In the genomic region with DNA sequence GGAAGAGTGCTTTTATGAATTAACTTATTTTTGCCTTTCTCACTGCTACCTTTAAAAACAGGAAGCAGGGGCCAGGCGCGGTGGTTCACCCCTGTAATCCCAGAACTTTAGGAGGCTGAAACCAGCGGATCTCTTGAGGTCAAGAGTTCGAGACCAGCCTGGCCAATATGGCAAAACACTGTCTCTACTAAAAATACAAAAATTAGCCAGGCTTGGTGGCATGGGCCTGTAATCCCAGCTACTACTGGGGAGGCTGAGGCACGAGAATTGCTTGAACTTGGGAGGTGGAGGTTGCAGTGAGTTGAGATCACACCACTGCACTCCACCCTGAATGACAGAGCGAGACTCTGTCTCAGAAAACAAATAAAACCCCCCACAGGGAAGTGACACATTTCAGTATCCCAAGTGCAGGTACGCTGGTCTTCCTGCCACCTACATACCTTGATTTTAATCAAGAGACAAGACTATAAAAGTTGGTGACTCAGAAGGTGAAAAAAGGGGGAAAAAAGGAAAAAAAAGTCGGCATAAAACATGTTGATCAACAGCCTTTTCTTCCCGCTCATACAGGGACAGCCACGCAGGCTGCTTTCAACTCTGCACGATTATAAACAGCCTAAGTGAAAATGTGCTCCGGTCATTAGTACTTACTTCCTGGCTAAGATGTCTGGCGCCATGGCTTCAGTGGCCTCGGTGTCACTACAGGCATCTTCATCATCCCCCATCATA, we compare ENCODE assay signal across 17 cellular contexts. TPM values are rescaled to one million over a fixed set of nuclear protein-coding genes. Genes with fewer than 3 reads are reported as not detected.
DNase-seq lines count a peak whose midpoint lies in the region; ATAC-seq and TF ChIP-seq lines count a peak whose summit lies in the region.
"Had no signal": no experiment of that assay in that cellular context is flagged by ENCODE, and none has a peak within 500 bp of the region (broad histone marks: within the 10 kb centered on the region; RNA-seq: fewer than 3 reads in every experiment).

No MANE protein-coding gene starts in this region.

- peak overlapping the region; percentile 56 for H3K4me3 Mint-ChIP-seq in activated CD4-positive, alpha-beta T cell treated with anti-CD3 and anti-CD28 coated beads for 36 hours
- H3K4me3 Mint-ChIP-seq in T-cell (peak overlapping the region; percentile 50 to 66 (median 54)), nephron progenitor cell (no peak overlapping the region)
- H3K4me3 Mint-ChIP-seq: WTC11 had no signal

- H3K27ac ChIP-seq in WERI-Rb-1, result no peak overlapping the region
- H3K27ac ChIP-seq: coronary artery, GM23248 had no signal

- peak overlapping the region; percentile 97 for H3K27ac Mint-ChIP-seq in activated CD4-positive, alpha-beta T cell treated with anti-CD3 and anti-CD28 coated beads for 36 hours
- H3K27ac Mint-ChIP-seq in T-cell, result peak overlapping the region; percentile 94 to 97
- H3K27ac Mint-ChIP-seq in nephron progenitor cell, result peak overlapping the region; percentile 13
- H3K27ac Mint-ChIP-seq: WTC11 had no signal

- no peak overlapping the region for H3K4me3 ChIP-seq in WERI-Rb-1 (ENCODE audit: low read depth, low read length)
- H3K4me3 ChIP-seq: coronary artery, gastrocnemius medialis, GM23248, left lung had no signal

- DNase-seq in activated CD4-positive, alpha-beta T cell treated with anti-CD3 and anti-CD28 coated beads for 36 hours, result peak; percentile 61
- DNase-seq in activated CD4-positive, alpha-beta T cell treated with anti-CD3 and anti-CD28 coated beads, Interleukin-2, amount 50 U/mL, for 1 hour, result no peak
- DNase-seq in T-cell, result peak in 1 of 34 experiments; percentile 32
- DNase-seq in activated naive CD4-positive, alpha-beta T cell treated with anti-CD3 and anti-CD28 coated beads, Interleukin-2, amount 50 U/mL, for 16 hours, result peak; percentile 33
- no peak for DNase-seq in nephron progenitor cell
- no peak for DNase-seq in WERI-Rb-1
- DNase-seq in DMS114 treated with DMSO at 0.1 percent for 48 hours (lab: John Stamatoyannopoulos, UW; ENCODE audit: unreplicated experiment), result no peak
- DNase-seq: 8988T, BE2C, gastrocnemius medialis, GM23248, left lung, NCI-H1436 treated with DMSO at 0.1 percent for 48 hours had no signal

- no peaks in the 10 kb centered on the region for H3K36me3 ChIP-seq in WERI-Rb-1

- peak; percentile 89 for ATAC-seq in activated CD4-positive, alpha-beta T cell treated with anti-CD3 and anti-CD28 coated beads for 36 hours
- ATAC-seq in T-cell (replicated peaks in 1 of 4), result peak; percentile 45 to 68 (median 58)
- ATAC-seq in SK-N-SH treated with all-trans-retinoic acid at 6 μM for 48 hours, result no peak
- ATAC-seq: gastrocnemius medialis, left lung, WTC11 had no signal

- peaks cover 53% of the 10 kb centered on the region for H3K4me1 Mint-ChIP-seq in activated CD4-positive, alpha-beta T cell treated with anti-CD3 and anti-CD28 coated beads for 36 hours
- H3K4me1 Mint-ChIP-seq in T-cell, result peaks cover 56 to 63% (median 60%) of the 10 kb centered on the region in 3 donors
- H3K4me1 Mint-ChIP-seq in nephron progenitor cell, result no peaks in the 10 kb centered on the region
- H3K4me1 Mint-ChIP-seq: WTC11 had no signal

- TF ChIP-seq CTCF in nephron progenitor cell (IDR thresholded peaks at IDR 0.05), result no peak
- TF ChIP-seq CTCF in WERI-Rb-1 (IDR thresholded peaks at IDR 0.05; ENCODE audit: low read depth, low read length), result no peak

- H3K27me3 Mint-ChIP-seq in activated CD4-positive, alpha-beta T cell treated with anti-CD3 and anti-CD28 coated beads for 36 hours, result no peaks in the 10 kb centered on the region
- H3K27me3 Mint-ChIP-seq in T-cell (no peaks in the 10 kb centered on the region), nephron progenitor cell (ENCODE audit: low read depth, poor library complexity) (peaks cover 3% of the 10 kb centered on the region)

- POLR2A ChIA-PET in activated CD4-positive, alpha-beta T cell treated with anti-CD3 and anti-CD28 coated beads for 36 hours (lab: Charles Lee), result interaction anchor here (0.5 to 1.0 kb wide), 5 partner anchors 8 to 272 kb away, joined by 3 to 12 read pairs (median 4); a partner anchor contains a TSS
- POLR2A ChIA-PET in T-cell (lab: Charles Lee), result interaction anchor here in 1 of 2 donors (0.6 kb wide), 1 partner anchor 852 kb away, joined by 3 read pairs; no protein-coding TSS in a partner anchor

- no peaks in the 10 kb centered on the region for H3K27me3 ChIP-seq in WERI-Rb-1 (ENCODE audit: insufficient read depth, low read depth, severe bottlenecking)
- H3K27me3 ChIP-seq: BE2C, gastrocnemius medialis, left lung had no signal

- peaks cover 32% of the 10 kb centered on the region for H3K36me3 Mint-ChIP-seq in activated CD4-positive, alpha-beta T cell treated with anti-CD3 and anti-CD28 coated beads for 36 hours (ENCODE audit: low read depth)
- peaks cover 45% of the 10 kb centered on the region for H3K36me3 Mint-ChIP-seq in T-cell
- H3K36me3 Mint-ChIP-seq in nephron progenitor cell (ENCODE audit: low read depth), result peaks cover 21% of the 10 kb centered on the region
- H3K36me3 Mint-ChIP-seq: WTC11 had no signal

- no peaks in the 10 kb centered on the region for H3K9me3 ChIP-seq in WERI-Rb-1 (ENCODE audit: severe bottlenecking)
- H3K9me3 ChIP-seq: BE2C, gastrocnemius medialis, left lung had no signal

- no peaks in the 10 kb centered on the region for H3K9me3 Mint-ChIP-seq in activated CD4-positive, alpha-beta T cell treated with anti-CD3 and anti-CD28 coated beads for 36 hours (ENCODE audit: low read depth)
- H3K9me3 Mint-ChIP-seq in T-cell, result no peaks in the 10 kb centered on the region
- no peaks in the 10 kb centered on the region for H3K9me3 Mint-ChIP-seq in nephron progenitor cell
- H3K9me3 Mint-ChIP-seq: WTC11 had no signal

- intact Hi-C loops in activated CD4-positive, alpha-beta T cell treated with anti-CD3 and anti-CD28 coated beads for 36 hours (cut with DNase I, micrococcal nuclease), result loop anchor here (1.0 to 10.0 kb wide), 5 partner anchors 14 to 840 kb away; a partner anchor contains a TSS

- CTCF ChIA-PET in activated CD4-positive, alpha-beta T cell treated with anti-CD3 and anti-CD28 coated beads for 36 hours (lab: Charles Lee), result interaction anchor here (1.1 to 6.2 kb wide), 7 partner anchors 10 to 252 kb away, joined by 3 to 113 read pairs (median 12); a partner anchor contains a TSS
- CTCF ChIA-PET in T-cell (lab: Charles Lee), result interaction anchor here (0.7 to 1.7 kb wide), 5 partner anchors 13 to 316 kb away, joined by 3 to 8 read pairs (median 5); a partner anchor contains a TSS

TF ChIP-seq in SK-N-SH treated with all-trans-retinoic acid at 6 μM for 48 hours, 23 proteins besides CTCF, POLR2A, EP300 and RAD21:
- no peak for TF ChIP-seq ZNF8 (CRISPR knock-in tag; IDR thresholded peaks at IDR 0.05)
- TF ChIP-seq PPARA (CRISPR knock-in tag; IDR thresholded peaks at IDR 0.05; ENCODE audit: borderline replicate concordance), result no peak
- no peak for TF ChIP-seq TCF4 (CRISPR knock-in tag; IDR thresholded peaks at IDR 0.05; ENCODE audit: borderline replicate concordance)
- no peak for TF ChIP-seq ZFP30 (CRISPR knock-in tag; IDR thresholded peaks at IDR 0.05)
- no peak for TF ChIP-seq TOX (CRISPR knock-in tag; IDR thresholded peaks at IDR 0.05; ENCODE audit: borderline replicate concordance)
- TF ChIP-seq, protein P1, sequence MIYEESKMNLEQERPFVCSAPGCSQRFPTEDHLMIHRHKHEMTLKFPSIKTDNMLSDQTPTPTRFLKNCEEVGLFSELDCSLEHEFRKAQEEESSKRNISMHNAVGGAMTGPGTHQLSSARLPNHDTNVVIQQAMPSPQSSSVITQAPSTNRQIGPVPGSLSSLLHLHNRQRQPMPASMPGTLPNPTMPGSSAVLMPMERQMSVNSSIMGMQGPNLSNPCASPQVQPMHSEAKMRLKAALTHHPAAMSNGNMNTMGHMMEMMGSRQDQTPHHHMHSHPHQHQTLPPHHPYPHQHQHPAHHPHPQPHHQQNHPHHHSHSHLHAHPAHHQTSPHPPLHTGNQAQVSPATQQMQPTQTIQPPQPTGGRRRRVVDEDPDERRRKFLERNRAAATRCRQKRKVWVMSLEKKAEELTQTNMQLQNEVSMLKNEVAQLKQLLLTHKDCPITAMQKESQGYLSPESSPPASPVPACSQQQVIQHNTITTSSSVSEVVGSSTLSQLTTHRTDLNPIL (CRISPR knock-in tag; IDR thresholded peaks at IDR 0.05; ENCODE audit: low read depth), result no peak
- no peak for TF ChIP-seq RARB (CRISPR knock-in tag; IDR thresholded peaks at IDR 0.05)
- TF ChIP-seq ZC3H10 (CRISPR knock-in tag; IDR thresholded peaks at IDR 0.05), result no peak
- TF ChIP-seq, protein P2, sequence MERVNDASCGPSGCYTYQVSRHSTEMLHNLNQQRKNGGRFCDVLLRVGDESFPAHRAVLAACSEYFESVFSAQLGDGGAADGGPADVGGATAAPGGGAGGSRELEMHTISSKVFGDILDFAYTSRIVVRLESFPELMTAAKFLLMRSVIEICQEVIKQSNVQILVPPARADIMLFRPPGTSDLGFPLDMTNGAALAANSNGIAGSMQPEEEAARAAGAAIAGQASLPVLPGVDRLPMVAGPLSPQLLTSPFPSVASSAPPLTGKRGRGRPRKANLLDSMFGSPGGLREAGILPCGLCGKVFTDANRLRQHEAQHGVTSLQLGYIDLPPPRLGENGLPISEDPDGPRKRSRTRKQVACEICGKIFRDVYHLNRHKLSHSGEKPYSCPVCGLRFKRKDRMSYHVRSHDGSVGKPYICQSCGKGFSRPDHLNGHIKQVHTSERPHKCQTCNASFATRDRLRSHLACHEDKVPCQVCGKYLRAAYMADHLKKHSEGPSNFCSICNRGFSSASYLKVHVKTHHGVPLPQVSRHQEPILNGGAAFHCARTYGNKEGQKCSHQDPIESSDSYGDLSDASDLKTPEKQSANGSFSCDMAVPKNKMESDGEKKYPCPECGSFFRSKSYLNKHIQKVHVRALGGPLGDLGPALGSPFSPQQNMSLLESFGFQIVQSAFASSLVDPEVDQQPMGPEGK (CRISPR knock-in tag; IDR thresholded peaks at IDR 0.05; ENCODE audit: borderline replicate concordance), result no peak

RNA-seq across cellular contexts. Expression of a gene that starts 18.8 kb away (rescaled TPM):
- 100 to 1,000 TPM in 1 of 2 experiments, 10 to 100 TPM in 1; 77.0 to 134 TPM for total RNA-seq in activated CD4-positive, alpha-beta T cell treated with anti-CD3 and anti-CD28 coated beads for 36 hours
- total RNA-seq in T-cell, result 100 to 1,000 TPM; 113 to 154 (median 123) TPM

RNA-seq across cellular contexts. Expression of a gene that starts 59.4 kb away (rescaled TPM):
- not detected for total RNA-seq in activated CD4-positive, alpha-beta T cell treated with anti-CD3 and anti-CD28 coated beads for 36 hours
- under 1 TPM in 1 of 5 donors, not detected in 4; 0.55 TPM for total RNA-seq in T-cell
- total RNA-seq: epithelial cell of proximal tubule, WTC11 had no signal

Comparison
In these comparisons a context has a peak if more than half of its experiments do, and no peak if none do; other contexts are left out.
1. DNase-seq: peak in activated CD4-positive, alpha-beta T cell treated with anti-CD3 and anti-CD28 coated beads for 36 hours (single experiment) and activated naive CD4-positive, alpha-beta T cell treated with anti-CD3 and anti-CD28 coated beads, Interleukin-2, amount 50 U/mL, for 16 hours (single experiment); none in activated CD4-positive, alpha-beta T cell treated with anti-CD3 and anti-CD28 coated beads, Interleukin-2, amount 50 U/mL, for 1 hour (single experiment), nephron progenitor cell (single experiment), WERI-Rb-1 (single experiment) and DMS114 treated with DMSO at 0.1 percent for 48 hours (single experiment).
2. H3K27ac Mint-ChIP-seq: peak in every context shown above with its lines; median percentile 97 in activated CD4-positive, alpha-beta T cell treated with anti-CD3 and anti-CD28 coated beads for 36 hours; 96 in T-cell; 13 in nephron progenitor cell.